In genomic region chr4:147955827-147956565, GRCh38 we compare ENCODE assay signal across 17 cellular contexts.
DNase-seq lines count a peak whose midpoint lies in the region; ATAC-seq and TF ChIP-seq lines count a peak whose summit lies in the region.
"Had no signal": no experiment of that assay in that cellular context is flagged by ENCODE, and none has a peak within 500 bp of the region (broad histone marks: within the 10 kb centered on the region; RNA-seq: fewer than 3 reads in every experiment).

No MANE protein-coding gene starts in this region.

- H3K4me1 ChIP-seq in breast epithelium (peaks cover 0 to 4% of the 10 kb centered on the region in 2 donors), gastroesophageal sphincter (peaks cover 12 to 53% (median 21%) of the 10 kb centered on the region in 3 donors), stomach smooth muscle (ENCODE audit: control insufficient read depth, insufficient read depth, low read length) (peaks cover 7% of the 10 kb centered on the region)
- H3K4me1 ChIP-seq: BE2C had no signal

- intact Hi-C loops in MCF 10A (cut with micrococcal nuclease) (no loop called here), breast epithelium (cut with DNase I; ENCODE audit: low total_unique reads) (no loop called here)

- POLR2A ChIA-PET in MCF 10A (lab: Yijun Ruan, JAX) = no interaction called here

- CTCF ChIA-PET in MCF 10A (lab: Yijun Ruan, JAX) = interaction anchor here (0.5 to 1.3 kb wide), 3 partner anchors 31 to 499 kb away, joined by 3 to 5 read pairs (median 3); no protein-coding TSS in a partner anchor

- TF ChIP-seq CTCF in MCF 10A (IDR thresholded peaks at IDR 0.05; ENCODE audit: unreplicated experiment) = no peak
- TF ChIP-seq CTCF in breast epithelium (IDR thresholded peaks at IDR 0.05) = no peak
- TF ChIP-seq CTCF in brain (conservative IDR thresholded peaks at IDR 0.05) = no peak
- TF ChIP-seq CTCF in gastroesophageal sphincter (IDR thresholded peaks at IDR 0.05) = no peak

- H3K27ac ChIP-seq in breast epithelium (peak overlapping the region in 1 of 2 donors; percentile 52), gastroesophageal sphincter (peak overlapping the region in 3 of 4 donors; percentile 8 to 40 (median 19)), stomach smooth muscle (ENCODE audit: low read length) (peak overlapping the region; percentile 25)
- H3K27ac ChIP-seq: 22Rv1 had no signal

- ATAC-seq in gastroesophageal sphincter (no peak), HG03342 (IDR thresholded peaks at IDR 0.05; ENCODE audit: unreplicated experiment) (no peak), HG02610 (IDR thresholded peaks at IDR 0.05; ENCODE audit: unreplicated experiment) (no peak)

- H3K9ac ChIP-seq in stomach smooth muscle (ENCODE audit: low read length in 2 of 2) = no peak overlapping the region

- TF ChIP-seq POLR2A in breast epithelium (IDR thresholded peaks at IDR 0.05) = no peak
- TF ChIP-seq POLR2A in gastroesophageal sphincter (IDR thresholded peaks at IDR 0.05) = no peak

- H3K4me3 Mint-ChIP-seq in MCF 10A (ENCODE audit: unreplicated experiment) (no peak overlapping the region), brain (no peak overlapping the region)
- H3K4me3 Mint-ChIP-seq: CD4-positive, alpha-beta T cell had no signal

- H3K36me3 ChIP-seq in breast epithelium = no peaks in the 10 kb centered on the region
- peaks cover 0 to 26% of the 10 kb centered on the region in 2 donors for H3K36me3 ChIP-seq in gastroesophageal sphincter
- H3K36me3 ChIP-seq in stomach smooth muscle (ENCODE audit: control insufficient read depth in 2 of 2, insufficient read depth in 2 of 2, low read length in 2 of 2) = no peaks in the 10 kb centered on the region
- H3K36me3 ChIP-seq: BE2C had no signal

- 10 to 15% methylated on average over 4 of the region's 4 CpGs for WGBS in gastroesophageal sphincter (ENCODE audit: low coverage in 1 of 2), 2 donors

- BruUV-seq in MCF 10A (replicated peaks; lab: Mats Ljungman, UMichigan) = no TSS peak

- no peaks in the 10 kb centered on the region for H3K27me3 ChIP-seq in breast epithelium
- H3K27me3 ChIP-seq in gastroesophageal sphincter = no peaks in the 10 kb centered on the region
- no peaks in the 10 kb centered on the region for H3K27me3 ChIP-seq in stomach smooth muscle (ENCODE audit: control insufficient read depth in 1 of 2, insufficient read depth in 2 of 2, low read length in 2 of 2)
- H3K27me3 ChIP-seq: BE2C had no signal

- DNase-seq in MCF 10A (ENCODE audit: unreplicated experiment) (no peak), breast epithelium (ENCODE audit: low spot score in 2 of 2) (no peak), kidney tubule cell (ENCODE audit: low spot score) (no peak)
- DNase-seq: BE2C; CD4-positive, alpha-beta T cell; DMS53; NCI-H1417; NCI-H1930; NCI-H69; NK-92 treated with Interleukin-12 subunit alpha and Interleukin-12 subunit beta, amount 100 ng/mL, for 24 hours; SHP77 treated with DMSO at 0.1 percent for 48 hours had no signal

- H3K9me3 ChIP-seq in breast epithelium (no peaks in the 10 kb centered on the region), gastroesophageal sphincter (no peaks in the 10 kb centered on the region), stomach smooth muscle (ENCODE audit: control insufficient read depth in 2 of 2, low read length in 2 of 2) (no peaks in the 10 kb centered on the region)
- H3K9me3 ChIP-seq: BE2C had no signal

- H3K27ac Mint-ChIP-seq in MCF 10A (ENCODE audit: low read depth, unreplicated experiment) (peak overlapping the region; percentile 24), brain (peak overlapping the region in 3 of 5 experiments; percentile 28 to 71 (median 57))
- H3K27ac Mint-ChIP-seq: CD4-positive, alpha-beta T cell had no signal

- no peak for TF ChIP-seq EP300 in gastroesophageal sphincter (IDR thresholded peaks at IDR 0.05)

- H3K4me3 ChIP-seq in breast epithelium = no peak overlapping the region
- no peak overlapping the region for H3K4me3 ChIP-seq in gastroesophageal sphincter
- no peak overlapping the region for H3K4me3 ChIP-seq in stomach smooth muscle (ENCODE audit: low read length in 2 of 2)

- H3K9me3 Mint-ChIP-seq in MCF 10A (ENCODE audit: unreplicated experiment) (no peaks in the 10 kb centered on the region), brain (peaks cover 0 to 17% (median 6%) of the 10 kb centered on the region in 5 experiments)

- H3K36me3 Mint-ChIP-seq in MCF 10A (ENCODE audit: insufficient read depth, unreplicated experiment) = peaks cover 17% of the 10 kb centered on the region
- peaks cover 12% of the 10 kb centered on the region for H3K36me3 Mint-ChIP-seq in brain

- no peaks in the 10 kb centered on the region for H3K27me3 Mint-ChIP-seq in MCF 10A (ENCODE audit: insufficient read depth, unreplicated experiment)
- no peaks in the 10 kb centered on the region for H3K27me3 Mint-ChIP-seq in brain
- H3K27me3 Mint-ChIP-seq: CD4-positive, alpha-beta T cell had no signal

- H3K4me1 Mint-ChIP-seq in MCF 10A (ENCODE audit: insufficient read depth, unreplicated experiment) (peaks cover 4% of the 10 kb centered on the region), brain (peaks cover 5% of the 10 kb centered on the region)
